Comparison of ENCODE assay signal across 15 cellular contexts in genomic region chr17:76202516-76202915, GRCh38. TPM values are rescaled to one million over a fixed set of nuclear protein-coding genes. Genes with fewer than 3 reads are reported as not detected.
DNase-seq lines count a peak whose midpoint lies in the region; ATAC-seq and TF ChIP-seq lines count a peak whose summit lies in the region.
"Had no signal": no experiment of that assay in that cellular context is flagged by ENCODE, and none has a peak within 500 bp of the region (broad histone marks: within the 10 kb centered on the region; RNA-seq: fewer than 3 reads in every experiment).

No MANE protein-coding gene starts in this region.

- no peaks in the 10 kb centered on the region for H3K27me3 ChIP-seq in CD4-positive, CD25-positive, alpha-beta regulatory T cell (ENCODE audit: control insufficient read depth, insufficient read depth, low read length)
- H3K27me3 ChIP-seq in SJCRH30 = no peaks in the 10 kb centered on the region
- H3K27me3 ChIP-seq: neural progenitor cell, sigmoid colon had no signal

- H3K9me3 Mint-ChIP-seq in CD4-positive, CD25-positive, alpha-beta regulatory T cell = no peaks in the 10 kb centered on the region
- H3K9me3 Mint-ChIP-seq: neural progenitor cell; stimulated activated naive CD8-positive, alpha-beta T cell treated with anti-CD3 and anti-CD28 coated beads, Interleukin-15, Interleukin-2, amounts not matched to agents 100 ng/mL and 50 ng/mL, for 24 hours had no signal

- H3K27ac ChIP-seq in CD4-positive, CD25-positive, alpha-beta regulatory T cell (ENCODE audit: insufficient read depth, low read length, poor library complexity, severe bottlenecking) = peak overlapping the region; percentile 18
- no peak overlapping the region for H3K27ac ChIP-seq in SJCRH30
- H3K27ac ChIP-seq: coronary artery, neural progenitor cell, sigmoid colon had no signal

- H3K27me3 Mint-ChIP-seq in CD4-positive, CD25-positive, alpha-beta regulatory T cell = peaks cover 4% of the 10 kb centered on the region
- H3K27me3 Mint-ChIP-seq: stimulated activated naive CD8-positive, alpha-beta T cell treated with anti-CD3 and anti-CD28 coated beads, Interleukin-15, Interleukin-2, amounts not matched to agents 100 ng/mL and 50 ng/mL, for 24 hours had no signal

- no peak overlapping the region for H3K4me3 ChIP-seq in CD4-positive, CD25-positive, alpha-beta regulatory T cell (ENCODE audit: low read depth, low read length)
- H3K4me3 ChIP-seq in SJCRH30 (no peak overlapping the region), fibroblast of villous mesenchyme (ENCODE audit: low read depth, low read length) (no peak overlapping the region)
- H3K4me3 ChIP-seq: coronary artery, neural progenitor cell, sigmoid colon had no signal

- H3K4me3 Mint-ChIP-seq in CD4-positive, CD25-positive, alpha-beta regulatory T cell = no peak overlapping the region
- H3K4me3 Mint-ChIP-seq: neural progenitor cell; stimulated activated naive CD8-positive, alpha-beta T cell treated with anti-CD3 and anti-CD28 coated beads, Interleukin-15, Interleukin-2, amounts not matched to agents 100 ng/mL and 50 ng/mL, for 24 hours had no signal

- no peak for DNase-seq in CD4-positive, CD25-positive, alpha-beta regulatory T cell
- peak; percentile 20 for DNase-seq in ELR (ENCODE audit: low read depth)
- DNase-seq in SJCRH30 = peak; percentile 20 to 52
- DNase-seq in fibroblast of villous mesenchyme (ENCODE audit: low read depth) = peak; percentile 28
- DNase-seq in stimulated activated CD4-positive, alpha-beta T cell treated with anti-CD3 and anti-CD28 coated beads, Interleukin-12 subunit alpha, Interleukin-12 subunit beta, amount 100 ng/mL, for 4 hours = no peak
- no peak for DNase-seq in GDM1 (lab: John Stamatoyannopoulos, UW)
- DNase-seq: C1 segment of cervical spinal cord, HCEC 1CT, MM.1S, NCI-H510A, sigmoid colon had no signal

- no peaks in the 10 kb centered on the region for H3K36me3 ChIP-seq in CD4-positive, CD25-positive, alpha-beta regulatory T cell (ENCODE audit: control insufficient read depth, insufficient read depth, low read length)
- H3K36me3 ChIP-seq in SJCRH30 = no peaks in the 10 kb centered on the region
- H3K36me3 ChIP-seq: neural progenitor cell, sigmoid colon had no signal

- peaks cover 26% of the 10 kb centered on the region for H3K36me3 Mint-ChIP-seq in CD4-positive, CD25-positive, alpha-beta regulatory T cell

- H3K4me1 ChIP-seq in CD4-positive, CD25-positive, alpha-beta regulatory T cell (ENCODE audit: control insufficient read depth, insufficient read depth, low read length, poor library complexity, severe bottlenecking) = peaks cover 47% of the 10 kb centered on the region
- H3K4me1 ChIP-seq in SJCRH30 = peaks cover 8% of the 10 kb centered on the region
- H3K4me1 ChIP-seq: neural progenitor cell, sigmoid colon had no signal

- no peaks in the 10 kb centered on the region for H3K9me3 ChIP-seq in CD4-positive, CD25-positive, alpha-beta regulatory T cell (ENCODE audit: control insufficient read depth in 2 of 2, low read length in 2 of 2)
- no peaks in the 10 kb centered on the region for H3K9me3 ChIP-seq in SJCRH30 (replicated peaks)
- H3K9me3 ChIP-seq: sigmoid colon had no signal

- ATAC-seq in CD4-positive, CD25-positive, alpha-beta regulatory T cell (ENCODE audit: low read depth in 2 of 2) = no peak
- ATAC-seq in GM21825 (IDR thresholded peaks at IDR 0.05; ENCODE audit: unreplicated experiment) = no peak

- no peak for TF ChIP-seq CTCF in fibroblast of villous mesenchyme (IDR thresholded peaks at IDR 0.05; ENCODE audit: insufficient read depth, low read depth, low read length)

- H3K27ac Mint-ChIP-seq in CD4-positive, CD25-positive, alpha-beta regulatory T cell = peak overlapping the region in 2 of 3 donors; percentile 83 to 99
- H3K27ac Mint-ChIP-seq: neural progenitor cell; stimulated activated naive CD8-positive, alpha-beta T cell treated with anti-CD3 and anti-CD28 coated beads, Interleukin-15, Interleukin-2, amounts not matched to agents 100 ng/mL and 50 ng/mL, for 24 hours had no signal

- H3K4me1 Mint-ChIP-seq in CD4-positive, CD25-positive, alpha-beta regulatory T cell = peaks cover 46 to 68% (median 51%) of the 10 kb centered on the region in 4 donors

RNA-seq across cellular contexts. Expression of gene RNF157, which starts 37.8 kb away (rescaled TPM):
- 17.7 TPM for total RNA-seq in CD4-positive, CD25-positive, alpha-beta regulatory T cell
- 1 to 10 TPM; 3.3 to 5.6 (median 4.3) TPM for polyA plus RNA-seq in CD4-positive, CD25-positive, alpha-beta regulatory T cell
- total RNA-seq in SJCRH30 (2014; rRNA removed; shearing (Covaris generic)) = 3.3 and 3.5 TPM in 2 replicates
- 4.7 and 10.0 TPM in 2 replicates for total RNA-seq in fibroblast of villous mesenchyme

Comparison
In these comparisons a context has a peak if more than half of its experiments do, and no peak if none do; other contexts are left out.
1. DNase-seq: peak in ELR (single experiment), SJCRH30 (2 of 2) and fibroblast of villous mesenchyme (single experiment); none in CD4-positive, CD25-positive, alpha-beta regulatory T cell (0 of 3), stimulated activated CD4-positive, alpha-beta T cell treated with anti-CD3 and anti-CD28 coated beads, Interleukin-12 subunit alpha, Interleukin-12 subunit beta, amount 100 ng/mL, for 4 hours (single experiment) and GDM1 (single experiment).